1 cellular context compared by ENCODE assay signal in the genomic region with DNA sequence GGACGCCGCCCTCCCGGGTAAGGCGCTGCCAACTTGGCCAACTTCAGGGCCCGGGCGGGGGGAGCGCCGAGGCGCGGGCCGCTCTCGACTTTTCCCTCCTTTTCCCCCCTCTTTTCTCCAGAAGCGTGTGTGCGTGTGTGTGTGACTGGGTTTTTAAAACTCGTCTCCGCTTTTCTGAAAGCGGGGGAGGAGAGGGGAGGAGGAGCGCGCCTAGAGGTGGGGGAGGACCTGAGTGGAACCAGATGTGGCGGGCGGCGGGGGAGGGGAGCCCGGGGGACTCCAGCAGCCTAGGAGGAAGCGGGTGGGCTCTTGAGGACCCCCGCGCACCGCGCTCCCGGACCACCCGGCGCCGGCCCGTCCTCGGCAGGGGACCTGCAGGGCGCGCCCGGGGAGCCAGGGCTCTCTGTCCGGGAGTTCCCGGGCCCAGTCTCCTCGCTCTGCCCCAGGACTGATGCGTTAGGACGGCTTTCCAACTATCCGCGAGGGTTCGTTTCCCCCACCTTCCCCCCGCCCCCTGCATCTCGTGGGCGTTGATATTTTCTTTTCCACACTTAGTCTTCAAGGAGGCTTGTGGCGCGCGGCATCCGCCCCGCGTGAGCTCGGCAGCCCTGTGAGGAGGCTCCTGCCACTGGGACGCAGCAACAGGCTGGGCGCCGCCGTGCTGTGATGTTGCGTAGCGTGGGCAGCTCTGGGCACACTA.
TF ChIP-seq lines count a peak whose summit lies in the region.

No MANE protein-coding gene starts in this region.

TF ChIP-seq in WTC11, 78 proteins besides CTCF, POLR2A, EP300 and RAD21:
- TF ChIP-seq, protein P1, sequence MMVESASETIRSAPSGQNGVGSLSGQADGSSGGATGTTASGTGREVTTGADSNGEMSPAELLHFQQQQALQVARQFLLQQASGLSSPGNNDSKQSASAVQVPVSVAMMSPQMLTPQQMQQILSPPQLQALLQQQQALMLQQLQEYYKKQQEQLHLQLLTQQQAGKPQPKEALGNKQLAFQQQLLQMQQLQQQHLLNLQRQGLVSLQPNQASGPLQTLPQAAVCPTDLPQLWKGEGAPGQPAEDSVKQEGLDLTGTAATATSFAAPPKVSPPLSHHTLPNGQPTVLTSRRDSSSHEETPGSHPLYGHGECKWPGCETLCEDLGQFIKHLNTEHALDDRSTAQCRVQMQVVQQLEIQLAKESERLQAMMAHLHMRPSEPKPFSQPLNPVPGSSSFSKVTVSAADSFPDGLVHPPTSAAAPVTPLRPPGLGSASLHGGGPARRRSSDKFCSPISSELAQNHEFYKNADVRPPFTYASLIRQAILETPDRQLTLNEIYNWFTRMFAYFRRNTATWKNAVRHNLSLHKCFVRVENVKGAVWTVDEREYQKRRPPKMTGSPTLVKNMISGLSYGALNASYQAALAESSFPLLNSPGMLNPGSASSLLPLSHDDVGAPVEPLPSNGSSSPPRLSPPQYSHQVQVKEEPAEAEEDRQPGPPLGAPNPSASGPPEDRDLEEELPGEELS (CRISPR knock-in tag; IDR thresholded peaks at IDR 0.05): peak; percentile 54; the same call in 1 of the 2 replicates
- 0 out of 2 replicates have a peak, but pooled peaks have one; percentile 22 for TF ChIP-seq JUN (CRISPR knock-in tag; IDR thresholded peaks at IDR 0.05)
- 0 out of 2 replicates have a peak, but pooled peaks have one; percentile 17 for TF ChIP-seq ETV6 (CRISPR knock-in tag; IDR thresholded peaks at IDR 0.05)
- TF ChIP-seq, protein P2, sequence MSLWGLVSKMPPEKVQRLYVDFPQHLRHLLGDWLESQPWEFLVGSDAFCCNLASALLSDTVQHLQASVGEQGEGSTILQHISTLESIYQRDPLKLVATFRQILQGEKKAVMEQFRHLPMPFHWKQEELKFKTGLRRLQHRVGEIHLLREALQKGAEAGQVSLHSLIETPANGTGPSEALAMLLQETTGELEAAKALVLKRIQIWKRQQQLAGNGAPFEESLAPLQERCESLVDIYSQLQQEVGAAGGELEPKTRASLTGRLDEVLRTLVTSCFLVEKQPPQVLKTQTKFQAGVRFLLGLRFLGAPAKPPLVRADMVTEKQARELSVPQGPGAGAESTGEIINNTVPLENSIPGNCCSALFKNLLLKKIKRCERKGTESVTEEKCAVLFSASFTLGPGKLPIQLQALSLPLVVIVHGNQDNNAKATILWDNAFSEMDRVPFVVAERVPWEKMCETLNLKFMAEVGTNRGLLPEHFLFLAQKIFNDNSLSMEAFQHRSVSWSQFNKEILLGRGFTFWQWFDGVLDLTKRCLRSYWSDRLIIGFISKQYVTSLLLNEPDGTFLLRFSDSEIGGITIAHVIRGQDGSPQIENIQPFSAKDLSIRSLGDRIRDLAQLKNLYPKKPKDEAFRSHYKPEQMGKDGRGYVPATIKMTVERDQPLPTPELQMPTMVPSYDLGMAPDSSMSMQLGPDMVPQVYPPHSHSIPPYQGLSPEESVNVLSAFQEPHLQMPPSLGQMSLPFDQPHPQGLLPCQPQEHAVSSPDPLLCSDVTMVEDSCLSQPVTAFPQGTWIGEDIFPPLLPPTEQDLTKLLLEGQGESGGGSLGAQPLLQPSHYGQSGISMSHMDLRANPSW (CRISPR knock-in tag; conservative IDR thresholded peaks at IDR 0.05; ENCODE audit: low read depth): no peak
- TF ChIP-seq, protein P3, sequence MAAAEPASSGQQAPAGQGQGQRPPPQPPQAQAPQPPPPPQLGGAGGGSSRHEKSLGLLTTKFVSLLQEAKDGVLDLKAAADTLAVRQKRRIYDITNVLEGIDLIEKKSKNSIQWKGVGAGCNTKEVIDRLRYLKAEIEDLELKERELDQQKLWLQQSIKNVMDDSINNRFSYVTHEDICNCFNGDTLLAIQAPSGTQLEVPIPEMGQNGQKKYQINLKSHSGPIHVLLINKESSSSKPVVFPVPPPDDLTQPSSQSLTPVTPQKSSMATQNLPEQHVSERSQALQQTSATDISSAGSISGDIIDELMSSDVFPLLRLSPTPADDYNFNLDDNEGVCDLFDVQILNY (CRISPR knock-in tag; IDR thresholded peaks at IDR 0.05): 0 out of 2 replicates have a peak, but pooled peaks have one; percentile 22
- 0 out of 2 replicates have a peak, but pooled peaks have one; percentile 4 for TF ChIP-seq ZNF317 (CRISPR knock-in tag; IDR thresholded peaks at IDR 0.05; ENCODE audit: borderline replicate concordance, low read depth)
- TF ChIP-seq, protein P4, sequence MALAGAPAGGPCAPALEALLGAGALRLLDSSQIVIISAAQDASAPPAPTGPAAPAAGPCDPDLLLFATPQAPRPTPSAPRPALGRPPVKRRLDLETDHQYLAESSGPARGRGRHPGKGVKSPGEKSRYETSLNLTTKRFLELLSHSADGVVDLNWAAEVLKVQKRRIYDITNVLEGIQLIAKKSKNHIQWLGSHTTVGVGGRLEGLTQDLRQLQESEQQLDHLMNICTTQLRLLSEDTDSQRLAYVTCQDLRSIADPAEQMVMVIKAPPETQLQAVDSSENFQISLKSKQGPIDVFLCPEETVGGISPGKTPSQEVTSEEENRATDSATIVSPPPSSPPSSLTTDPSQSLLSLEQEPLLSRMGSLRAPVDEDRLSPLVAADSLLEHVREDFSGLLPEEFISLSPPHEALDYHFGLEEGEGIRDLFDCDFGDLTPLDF (CRISPR knock-in tag; IDR thresholded peaks at IDR 0.05): no peak
- no peak for TF ChIP-seq ZNF138 (CRISPR knock-in tag; conservative IDR thresholded peaks at IDR 0.05)
